Comparison of ENCODE assay signal across 1 cellular context in genomic region chr7:139631520-139632031, GRCh38.
TF ChIP-seq lines count a peak whose summit lies in the region.

No MANE protein-coding gene starts in this region.

TF ChIP-seq in K562, 482 proteins besides CTCF, POLR2A, EP300 and RAD21 (continued from another document):
- TF ChIP-seq, protein P1, sequence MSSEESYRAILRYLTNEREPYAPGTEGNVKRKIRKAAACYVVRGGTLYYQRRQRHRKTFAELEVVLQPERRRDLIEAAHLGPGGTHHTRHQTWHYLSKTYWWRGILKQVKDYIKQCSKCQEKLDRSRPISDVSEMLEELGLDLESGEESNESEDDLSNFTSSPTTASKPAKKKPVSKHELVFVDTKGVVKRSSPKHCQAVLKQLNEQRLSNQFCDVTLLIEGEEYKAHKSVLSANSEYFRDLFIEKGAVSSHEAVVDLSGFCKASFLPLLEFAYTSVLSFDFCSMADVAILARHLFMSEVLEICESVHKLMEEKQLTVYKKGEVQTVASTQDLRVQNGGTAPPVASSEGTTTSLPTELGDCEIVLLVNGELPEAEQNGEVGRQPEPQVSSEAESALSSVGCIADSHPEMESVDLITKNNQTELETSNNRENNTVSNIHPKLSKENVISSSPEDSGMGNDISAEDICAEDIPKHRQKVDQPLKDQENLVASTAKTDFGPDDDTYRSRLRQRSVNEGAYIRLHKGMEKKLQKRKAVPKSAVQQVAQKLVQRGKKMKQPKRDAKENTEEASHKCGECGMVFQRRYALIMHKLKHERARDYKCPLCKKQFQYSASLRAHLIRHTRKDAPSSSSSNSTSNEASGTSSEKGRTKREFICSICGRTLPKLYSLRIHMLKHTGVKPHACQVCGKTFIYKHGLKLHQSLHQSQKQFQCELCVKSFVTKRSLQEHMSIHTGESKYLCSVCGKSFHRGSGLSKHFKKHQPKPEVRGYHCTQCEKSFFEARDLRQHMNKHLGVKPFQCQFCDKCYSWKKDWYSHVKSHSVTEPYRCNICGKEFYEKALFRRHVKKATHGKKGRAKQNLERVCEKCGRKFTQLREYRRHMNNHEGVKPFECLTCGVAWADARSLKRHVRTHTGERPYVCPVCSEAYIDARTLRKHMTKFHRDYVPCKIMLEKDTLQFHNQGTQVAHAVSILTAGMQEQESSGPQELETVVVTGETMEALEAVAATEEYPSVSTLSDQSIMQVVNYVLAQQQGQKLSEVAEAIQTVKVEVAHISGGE (CRISPR knock-in tag; IDR thresholded peaks at IDR 0.05), result 0 out of 6 replicates have a peak, but pooled peaks of 1 of the 3 experiments have one; percentile 5
- TF ChIP-seq YY1 (IDR thresholded peaks at IDR 0.05; ENCODE audit: borderline replicate concordance in 1 of 3, control insufficient read depth in 1 of 3, extremely low read depth in 1 of 3, insufficient read depth in 3 of 3, insufficient read length in 1 of 3, insufficient replicate concordance in 2 of 3, low read depth in 1 of 3, low read length in 2 of 3) (peak in 1 of 3 experiments; percentile 66), ELK1 (CRISPR knock-in tag; IDR thresholded peaks at IDR 0.05) (no peak), RAD51 (IDR thresholded peaks at IDR 0.05; ENCODE audit: borderline replicate concordance, low read depth) (no peak), SRSF3 (IDR thresholded peaks at IDR 0.05; ENCODE audit: insufficient read depth, low read length) (no peak), HDAC1 (IDR thresholded peaks at IDR 0.05) (0 out of 4 replicates have a peak, but pooled peaks of 1 of the 2 experiments have one; percentile 20), CREM (IDR thresholded peaks at IDR 0.05; ENCODE audit: low read depth) (no peak), HDAC8 (tag; IDR thresholded peaks at IDR 0.05) (no peak), ELK3 (CRISPR knock-in tag; IDR thresholded peaks at IDR 0.05) (no peak), PTRF (tag; IDR thresholded peaks at IDR 0.05) (no peak), ELF2 (CRISPR knock-in tag; IDR thresholded peaks at IDR 0.05) (no peak), SRF (CRISPR knock-in tag; IDR thresholded peaks at IDR 0.05) (no peak), SMAD1 (IDR thresholded peaks at IDR 0.05; ENCODE audit: low read depth, low read length, partially characterized antibody) (no peak), ZNF316 (IDR thresholded peaks at IDR 0.05) (no peak), RBFOX2 (IDR thresholded peaks at IDR 0.05; ENCODE audit: low read depth, low read length) (no peak), SMARCB1 (IDR thresholded peaks at IDR 0.05; ENCODE audit: insufficient read length, low read depth) (peak; percentile 82), E2F6 (IDR thresholded peaks at IDR 0.05; ENCODE audit: borderline replicate concordance in 1 of 2, extremely low read depth in 1 of 2, insufficient read depth in 1 of 2, insufficient read length in 1 of 2, low read depth in 1 of 2, low read length in 1 of 2, poor library complexity in 1 of 2, severe bottlenecking in 1 of 2) (peak in 1 of 2 experiments; percentile 4), ZBTB9 (CRISPR knock-in tag; IDR thresholded peaks at IDR 0.05) (no peak), SMARCE1 (IDR thresholded peaks at IDR 0.05) (no peak), OTX1 (CRISPR knock-in tag; IDR thresholded peaks at IDR 0.05) (no peak), NCOR1 (IDR thresholded peaks at IDR 0.05) (no peak), SIRT6 (IDR thresholded peaks at IDR 0.05; ENCODE audit: low read depth, low read length) (no peak), ZNF766 (CRISPR knock-in tag; conservative IDR thresholded peaks at IDR 0.05) (0 out of 2 replicates have a peak, but pooled peaks have one; percentile 65)
- TF ChIP-seq, protein P2, sequence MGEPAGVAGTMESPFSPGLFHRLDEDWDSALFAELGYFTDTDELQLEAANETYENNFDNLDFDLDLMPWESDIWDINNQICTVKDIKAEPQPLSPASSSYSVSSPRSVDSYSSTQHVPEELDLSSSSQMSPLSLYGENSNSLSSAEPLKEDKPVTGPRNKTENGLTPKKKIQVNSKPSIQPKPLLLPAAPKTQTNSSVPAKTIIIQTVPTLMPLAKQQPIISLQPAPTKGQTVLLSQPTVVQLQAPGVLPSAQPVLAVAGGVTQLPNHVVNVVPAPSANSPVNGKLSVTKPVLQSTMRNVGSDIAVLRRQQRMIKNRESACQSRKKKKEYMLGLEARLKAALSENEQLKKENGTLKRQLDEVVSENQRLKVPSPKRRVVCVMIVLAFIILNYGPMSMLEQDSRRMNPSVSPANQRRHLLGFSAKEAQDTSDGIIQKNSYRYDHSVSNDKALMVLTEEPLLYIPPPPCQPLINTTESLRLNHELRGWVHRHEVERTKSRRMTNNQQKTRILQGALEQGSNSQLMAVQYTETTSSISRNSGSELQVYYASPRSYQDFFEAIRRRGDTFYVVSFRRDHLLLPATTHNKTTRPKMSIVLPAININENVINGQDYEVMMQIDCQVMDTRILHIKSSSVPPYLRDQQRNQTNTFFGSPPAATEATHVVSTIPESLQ (CRISPR knock-in tag; IDR thresholded peaks at IDR 0.05), result no peak
- TF ChIP-seq, protein P3, sequence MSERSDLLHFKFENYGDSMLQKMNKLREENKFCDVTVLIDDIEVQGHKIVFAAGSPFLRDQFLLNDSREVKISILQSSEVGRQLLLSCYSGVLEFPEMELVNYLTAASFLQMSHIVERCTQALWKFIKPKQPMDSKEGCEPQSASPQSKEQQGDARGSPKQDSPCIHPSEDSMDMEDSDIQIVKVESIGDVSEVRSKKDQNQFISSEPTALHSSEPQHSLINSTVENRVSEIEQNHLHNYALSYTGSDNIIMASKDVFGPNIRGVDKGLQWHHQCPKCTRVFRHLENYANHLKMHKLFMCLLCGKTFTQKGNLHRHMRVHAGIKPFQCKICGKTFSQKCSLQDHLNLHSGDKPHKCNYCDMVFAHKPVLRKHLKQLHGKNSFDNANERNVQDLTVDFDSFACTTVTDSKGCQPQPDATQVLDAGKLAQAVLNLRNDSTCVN (CRISPR knock-in tag; IDR thresholded peaks at IDR 0.05), result no peak
- TF ChIP-seq, protein P4, sequence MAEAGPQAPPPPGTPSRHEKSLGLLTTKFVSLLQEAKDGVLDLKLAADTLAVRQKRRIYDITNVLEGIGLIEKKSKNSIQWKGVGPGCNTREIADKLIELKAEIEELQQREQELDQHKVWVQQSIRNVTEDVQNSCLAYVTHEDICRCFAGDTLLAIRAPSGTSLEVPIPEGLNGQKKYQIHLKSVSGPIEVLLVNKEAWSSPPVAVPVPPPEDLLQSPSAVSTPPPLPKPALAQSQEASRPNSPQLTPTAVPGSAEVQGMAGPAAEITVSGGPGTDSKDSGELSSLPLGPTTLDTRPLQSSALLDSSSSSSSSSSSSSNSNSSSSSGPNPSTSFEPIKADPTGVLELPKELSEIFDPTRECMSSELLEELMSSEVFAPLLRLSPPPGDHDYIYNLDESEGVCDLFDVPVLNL (CRISPR knock-in tag; IDR thresholded peaks at IDR 0.05; ENCODE audit: low read depth), result no peak
- TF ChIP-seq, protein P5, sequence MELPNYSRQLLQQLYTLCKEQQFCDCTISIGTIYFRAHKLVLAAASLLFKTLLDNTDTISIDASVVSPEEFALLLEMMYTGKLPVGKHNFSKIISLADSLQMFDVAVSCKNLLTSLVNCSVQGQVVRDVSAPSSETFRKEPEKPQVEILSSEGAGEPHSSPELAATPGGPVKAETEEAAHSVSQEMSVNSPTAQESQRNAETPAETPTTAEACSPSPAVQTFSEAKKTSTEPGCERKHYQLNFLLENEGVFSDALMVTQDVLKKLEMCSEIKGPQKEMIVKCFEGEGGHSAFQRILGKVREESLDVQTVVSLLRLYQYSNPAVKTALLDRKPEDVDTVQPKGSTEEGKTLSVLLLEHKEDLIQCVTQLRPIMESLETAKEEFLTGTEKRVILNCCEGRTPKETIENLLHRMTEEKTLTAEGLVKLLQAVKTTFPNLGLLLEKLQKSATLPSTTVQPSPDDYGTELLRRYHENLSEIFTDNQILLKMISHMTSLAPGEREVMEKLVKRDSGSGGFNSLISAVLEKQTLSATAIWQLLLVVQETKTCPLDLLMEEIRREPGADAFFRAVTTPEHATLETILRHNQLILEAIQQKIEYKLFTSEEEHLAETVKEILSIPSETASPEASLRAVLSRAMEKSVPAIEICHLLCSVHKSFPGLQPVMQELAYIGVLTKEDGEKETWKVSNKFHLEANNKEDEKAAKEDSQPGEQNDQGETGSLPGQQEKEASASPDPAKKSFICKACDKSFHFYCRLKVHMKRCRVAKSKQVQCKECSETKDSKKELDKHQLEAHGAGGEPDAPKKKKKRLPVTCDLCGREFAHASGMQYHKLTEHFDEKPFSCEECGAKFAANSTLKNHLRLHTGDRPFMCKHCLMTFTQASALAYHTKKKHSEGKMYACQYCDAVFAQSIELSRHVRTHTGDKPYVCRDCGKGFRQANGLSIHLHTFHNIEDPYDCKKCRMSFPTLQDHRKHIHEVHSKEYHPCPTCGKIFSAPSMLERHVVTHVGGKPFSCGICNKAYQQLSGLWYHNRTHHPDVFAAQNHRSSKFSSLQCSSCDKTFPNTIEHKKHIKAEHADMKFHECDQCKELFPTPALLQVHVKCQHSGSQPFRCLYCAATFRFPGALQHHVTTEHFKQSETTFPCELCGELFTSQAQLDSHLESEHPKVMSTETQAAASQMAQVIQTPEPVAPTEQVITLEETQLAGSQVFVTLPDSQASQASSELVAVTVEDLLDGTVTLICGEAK (IDR thresholded peaks at IDR 0.05), result no peak
- TF ChIP-seq, protein P5 (CRISPR knock-in tag; IDR thresholded peaks at IDR 0.05), result no peak
- TF ChIP-seq, protein P6, sequence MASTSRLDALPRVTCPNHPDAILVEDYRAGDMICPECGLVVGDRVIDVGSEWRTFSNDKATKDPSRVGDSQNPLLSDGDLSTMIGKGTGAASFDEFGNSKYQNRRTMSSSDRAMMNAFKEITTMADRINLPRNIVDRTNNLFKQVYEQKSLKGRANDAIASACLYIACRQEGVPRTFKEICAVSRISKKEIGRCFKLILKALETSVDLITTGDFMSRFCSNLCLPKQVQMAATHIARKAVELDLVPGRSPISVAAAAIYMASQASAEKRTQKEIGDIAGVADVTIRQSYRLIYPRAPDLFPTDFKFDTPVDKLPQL (IDR thresholded peaks at IDR 0.05; ENCODE audit: extremely low read depth, insufficient read length), result no peak
